8 cellular contexts compared by ENCODE assay signal in the genomic region with DNA sequence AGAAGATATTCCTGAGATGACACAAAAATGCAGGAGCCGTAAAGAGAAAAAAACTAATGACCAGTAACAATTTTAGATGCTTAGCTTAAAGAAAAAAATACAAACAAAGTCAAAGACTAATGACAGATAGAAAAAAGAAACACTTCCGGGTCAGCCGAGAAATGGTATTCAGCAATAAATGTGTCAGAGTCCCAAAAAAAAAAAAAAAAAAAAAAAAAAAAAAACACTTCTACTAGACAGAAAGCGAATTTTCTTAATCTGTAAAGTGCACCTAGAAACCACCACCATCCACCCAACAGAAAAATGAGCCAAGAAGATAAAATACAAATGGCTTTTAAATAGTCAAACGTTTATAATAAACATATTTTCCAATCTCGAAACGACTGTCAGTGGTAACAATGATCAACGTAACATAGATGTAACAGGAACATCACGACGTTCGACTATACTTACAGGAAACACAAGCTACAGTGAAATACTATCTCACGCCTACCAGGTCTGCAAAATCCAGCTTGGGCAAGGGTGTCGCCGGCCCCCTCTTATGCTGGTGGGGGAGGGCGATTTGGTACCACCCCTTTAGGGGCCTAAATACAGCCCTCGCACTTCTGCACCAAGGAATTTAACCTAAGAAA. TPM values are rescaled to one million over a fixed set of nuclear protein-coding genes. Genes with fewer than 3 reads are reported as not detected.
DNase-seq lines count a peak whose midpoint lies in the region; ATAC-seq, FAIRE-seq and TF ChIP-seq lines count a peak whose summit lies in the region.

No MANE protein-coding gene starts in this region.

- FAIRE-seq in pancreas (lab: Jason Lieb, UNC), result no peak

- DNase-seq in NCI-H1105 treated with DMSO at 0.1 percent for 48 hours (lab: John Stamatoyannopoulos, UW), result peak; percentile 2
- DNase-seq in NCI-H1105 (lab: John Stamatoyannopoulos, UW), result no peak
- no peak for DNase-seq in epithelial cell of prostate (ENCODE audit: low read depth, low spot score)
- peak in 1 of 6 donors; percentile 13 for DNase-seq in pancreas
- DNase-seq in NCI-H510A treated with DMSO at 0.1 percent for 48 hours (lab: John Stamatoyannopoulos, UW), result no peak

- WGBS in pancreas, 2 donors, result 2 to 5% methylated on average over 16 of the region's 16 CpGs

- ATAC-seq in SK-N-SH treated with all-trans-retinoic acid at 6 μM for 48 hours, result peak; percentile 23
- no peak for ATAC-seq in pancreas
- ATAC-seq in HG02678 (IDR thresholded peaks at IDR 0.05; ENCODE audit: unreplicated experiment), result no peak
- ATAC-seq in GM18517 (IDR thresholded peaks at IDR 0.05; ENCODE audit: unreplicated experiment), result no peak

- peak overlapping the region; percentile 78 to 99 (median 97) for H3K4me3 ChIP-seq in pancreas

- peak overlapping the region; percentile 79 for H3K27ac ChIP-seq in epithelial cell of prostate
- peak overlapping the region in 2 of 4 donors; percentile 92 to 95 for H3K27ac ChIP-seq in pancreas

- H3K9me3 ChIP-seq in pancreas, result no peaks in the 10 kb centered on the region

- TF ChIP-seq CTCF in pancreas (IDR thresholded peaks at IDR 0.05), result no peak

- intact Hi-C loops in pancreas (cut with DNase I), result no loop called here

- no peaks in the 10 kb centered on the region for H3K27me3 ChIP-seq in pancreas

- H3K4me1 ChIP-seq in pancreas, result peaks cover 19 to 31% (median 22%) of the 10 kb centered on the region in 3 donors

- no peaks in the 10 kb centered on the region for H3K36me3 ChIP-seq in pancreas

TF ChIP-seq in SK-N-SH treated with all-trans-retinoic acid at 6 μM for 48 hours, 23 proteins besides CTCF, POLR2A, EP300 and RAD21:
- TF ChIP-seq ZNF565 (CRISPR knock-in tag; conservative IDR thresholded peaks at IDR 0.05; ENCODE audit: low read depth) (no peak), SNAI2 (CRISPR knock-in tag; IDR thresholded peaks at IDR 0.05) (no peak), GLIS3 (CRISPR knock-in tag; IDR thresholded peaks at IDR 0.05) (no peak), CSDC2 (CRISPR knock-in tag; IDR thresholded peaks at IDR 0.05) (no peak), TOX (CRISPR knock-in tag; IDR thresholded peaks at IDR 0.05; ENCODE audit: borderline replicate concordance) (no peak), ZC3H10 (CRISPR knock-in tag; IDR thresholded peaks at IDR 0.05) (no peak), ZNF70 (CRISPR knock-in tag; IDR thresholded peaks at IDR 0.05) (no peak), BACH2 (CRISPR knock-in tag; IDR thresholded peaks at IDR 0.05; ENCODE audit: borderline replicate concordance) (no peak), ZFP30 (CRISPR knock-in tag; IDR thresholded peaks at IDR 0.05) (no peak), ESRRG (CRISPR knock-in tag; IDR thresholded peaks at IDR 0.05) (no peak), ZFP3 (CRISPR knock-in tag; IDR thresholded peaks at IDR 0.05) (no peak), RARB (CRISPR knock-in tag; IDR thresholded peaks at IDR 0.05) (no peak), ZNF8 (CRISPR knock-in tag; IDR thresholded peaks at IDR 0.05) (no peak), TCF4 (CRISPR knock-in tag; IDR thresholded peaks at IDR 0.05; ENCODE audit: borderline replicate concordance) (no peak), OSR1 (CRISPR knock-in tag; IDR thresholded peaks at IDR 0.05) (no peak)
- TF ChIP-seq, protein P1, sequence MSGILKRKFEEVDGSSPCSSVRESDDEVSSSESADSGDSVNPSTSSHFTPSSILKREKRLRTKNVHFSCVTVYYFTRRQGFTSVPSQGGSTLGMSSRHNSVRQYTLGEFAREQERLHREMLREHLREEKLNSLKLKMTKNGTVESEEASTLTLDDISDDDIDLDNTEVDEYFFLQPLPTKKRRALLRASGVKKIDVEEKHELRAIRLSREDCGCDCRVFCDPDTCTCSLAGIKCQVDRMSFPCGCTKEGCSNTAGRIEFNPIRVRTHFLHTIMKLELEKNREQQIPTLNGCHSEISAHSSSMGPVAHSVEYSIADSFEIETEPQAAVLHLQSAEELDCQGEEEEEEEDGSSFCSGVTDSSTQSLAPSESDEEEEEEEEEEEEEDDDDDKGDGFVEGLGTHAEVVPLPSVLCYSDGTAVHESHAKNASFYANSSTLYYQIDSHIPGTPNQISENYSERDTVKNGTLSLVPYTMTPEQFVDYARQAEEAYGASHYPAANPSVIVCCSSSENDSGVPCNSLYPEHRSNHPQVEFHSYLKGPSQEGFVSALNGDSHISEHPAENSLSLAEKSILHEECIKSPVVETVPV (CRISPR knock-in tag; IDR thresholded peaks at IDR 0.05), result no peak
- TF ChIP-seq, protein P2, sequence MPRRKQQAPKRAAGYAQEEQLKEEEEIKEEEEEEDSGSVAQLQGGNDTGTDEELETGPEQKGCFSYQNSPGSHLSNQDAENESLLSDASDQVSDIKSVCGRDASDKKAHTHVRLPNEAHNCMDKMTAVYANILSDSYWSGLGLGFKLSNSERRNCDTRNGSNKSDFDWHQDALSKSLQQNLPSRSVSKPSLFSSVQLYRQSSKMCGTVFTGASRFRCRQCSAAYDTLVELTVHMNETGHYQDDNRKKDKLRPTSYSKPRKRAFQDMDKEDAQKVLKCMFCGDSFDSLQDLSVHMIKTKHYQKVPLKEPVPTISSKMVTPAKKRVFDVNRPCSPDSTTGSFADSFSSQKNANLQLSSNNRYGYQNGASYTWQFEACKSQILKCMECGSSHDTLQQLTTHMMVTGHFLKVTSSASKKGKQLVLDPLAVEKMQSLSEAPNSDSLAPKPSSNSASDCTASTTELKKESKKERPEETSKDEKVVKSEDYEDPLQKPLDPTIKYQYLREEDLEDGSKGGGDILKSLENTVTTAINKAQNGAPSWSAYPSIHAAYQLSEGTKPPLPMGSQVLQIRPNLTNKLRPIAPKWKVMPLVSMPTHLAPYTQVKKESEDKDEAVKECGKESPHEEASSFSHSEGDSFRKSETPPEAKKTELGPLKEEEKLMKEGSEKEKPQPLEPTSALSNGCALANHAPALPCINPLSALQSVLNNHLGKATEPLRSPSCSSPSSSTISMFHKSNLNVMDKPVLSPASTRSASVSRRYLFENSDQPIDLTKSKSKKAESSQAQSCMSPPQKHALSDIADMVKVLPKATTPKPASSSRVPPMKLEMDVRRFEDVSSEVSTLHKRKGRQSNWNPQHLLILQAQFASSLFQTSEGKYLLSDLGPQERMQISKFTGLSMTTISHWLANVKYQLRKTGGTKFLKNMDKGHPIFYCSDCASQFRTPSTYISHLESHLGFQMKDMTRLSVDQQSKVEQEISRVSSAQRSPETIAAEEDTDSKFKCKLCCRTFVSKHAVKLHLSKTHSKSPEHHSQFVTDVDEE (CRISPR knock-in tag; IDR thresholded peaks at IDR 0.05), result no peak
- TF ChIP-seq, protein P3, sequence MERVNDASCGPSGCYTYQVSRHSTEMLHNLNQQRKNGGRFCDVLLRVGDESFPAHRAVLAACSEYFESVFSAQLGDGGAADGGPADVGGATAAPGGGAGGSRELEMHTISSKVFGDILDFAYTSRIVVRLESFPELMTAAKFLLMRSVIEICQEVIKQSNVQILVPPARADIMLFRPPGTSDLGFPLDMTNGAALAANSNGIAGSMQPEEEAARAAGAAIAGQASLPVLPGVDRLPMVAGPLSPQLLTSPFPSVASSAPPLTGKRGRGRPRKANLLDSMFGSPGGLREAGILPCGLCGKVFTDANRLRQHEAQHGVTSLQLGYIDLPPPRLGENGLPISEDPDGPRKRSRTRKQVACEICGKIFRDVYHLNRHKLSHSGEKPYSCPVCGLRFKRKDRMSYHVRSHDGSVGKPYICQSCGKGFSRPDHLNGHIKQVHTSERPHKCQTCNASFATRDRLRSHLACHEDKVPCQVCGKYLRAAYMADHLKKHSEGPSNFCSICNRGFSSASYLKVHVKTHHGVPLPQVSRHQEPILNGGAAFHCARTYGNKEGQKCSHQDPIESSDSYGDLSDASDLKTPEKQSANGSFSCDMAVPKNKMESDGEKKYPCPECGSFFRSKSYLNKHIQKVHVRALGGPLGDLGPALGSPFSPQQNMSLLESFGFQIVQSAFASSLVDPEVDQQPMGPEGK (CRISPR knock-in tag; IDR thresholded peaks at IDR 0.05; ENCODE audit: borderline replicate concordance), result no peak

RNA-seq across cellular contexts. Expression of gene ABHD17A, which starts 10.6 kb away (rescaled TPM):
- 10 to 100 TPM; 21.1 to 30.8 (median 24.4) TPM for total RNA-seq in pancreas
- polyA plus RNA-seq in pancreas, result 10 to 100 TPM; 62.4 to 71.0 TPM

RNA-seq across cellular contexts. Expression of gene KLF16, which starts 11.3 kb away (rescaled TPM):
- 10 to 100 TPM in 1 of 6 donors, 1 to 10 TPM in 5; 4.3 to 10.4 (median 7.9) TPM for total RNA-seq in pancreas
- 1 to 10 TPM; 5.1 to 8.2 TPM for polyA plus RNA-seq in pancreas

RNA-seq across cellular contexts. Expression of gene REXO1, which starts 26.4 kb away (rescaled TPM):
- total RNA-seq in pancreas, result 10 to 100 TPM; 10.5 to 16.6 (median 15.1) TPM
- 10 to 100 TPM; 29.5 to 42.2 TPM for polyA plus RNA-seq in pancreas

RNA-seq across cellular contexts. Expression of gene ADAT3, which starts 30.5 kb away (rescaled TPM):
- total RNA-seq in pancreas, result 1 to 10 TPM; 2.0 to 6.5 (median 4.5) TPM
- polyA plus RNA-seq in pancreas, result 10 to 100 TPM in 1 of 2 donors, 1 to 10 TPM in 1; 5.2 to 10.1 TPM

RNA-seq across cellular contexts. Expression of gene SCAMP4, which starts 30.5 kb away (rescaled TPM):
- 10 to 100 TPM; 23.0 to 52.2 (median 30.7) TPM for total RNA-seq in pancreas
- 10 to 100 TPM; 40.8 to 49.3 TPM for polyA plus RNA-seq in pancreas
